In genomic region chr1:11681071-11681771, GRCh38 we compare ENCODE assay signal across 7 cellular contexts. TPM values are rescaled to one million over a fixed set of nuclear protein-coding genes. Genes with fewer than 3 reads are reported as not detected.
DNase-seq lines count a peak whose midpoint lies in the region; ATAC-seq and TF ChIP-seq lines count a peak whose summit lies in the region.

TSS of gene MAD2L2 (minus strand) at chr1:11681148. CDS start at chr1:11680601, 547 bp downstream.

- peaks cover 10% of the 10 kb centered on the region for H3K4me1 ChIP-seq in body of pancreas
- H3K4me1 ChIP-seq in iPS-15b (ENCODE audit: control insufficient read depth, insufficient read depth, low read length), result peaks cover 29% of the 10 kb centered on the region

- H3K27ac ChIP-seq in body of pancreas, result peak within 1 kb of the TSS; percentile 55 to 85 (median 67)

- TF ChIP-seq POLR2A in body of pancreas (IDR thresholded peaks at IDR 0.05), result peak; percentile 12 to 64 (median 50)

- TF ChIP-seq CTCF in body of pancreas (IDR thresholded peaks at IDR 0.05), result no peak

- H3K9me3 ChIP-seq in body of pancreas (no peaks in the 10 kb centered on the region), iPS-15b (ENCODE audit: control insufficient read depth, insufficient read depth, low read length) (no peaks in the 10 kb centered on the region)

- DNase-seq in NCI-H1694 (lab: John Stamatoyannopoulos, UW), result peak; percentile 70
- DNase-seq in UCSD-AML1 (lab: John Stamatoyannopoulos, UW; ENCODE audit: unreplicated experiment), result peak; percentile 88
- peak; percentile 85 to 89 (median 87) for DNase-seq in body of pancreas
- DNase-seq in skeletal muscle cell (ENCODE audit: low read depth), result peak; percentile 30

- H3K27me3 ChIP-seq in body of pancreas, result no peaks in the 10 kb centered on the region
- no peaks in the 10 kb centered on the region for H3K27me3 ChIP-seq in iPS-15b (ENCODE audit: control insufficient read depth, insufficient read depth, low read length)

- H3K4me3 ChIP-seq in body of pancreas (peak within 1 kb of the TSS; percentile 75 to 86), iPS-15b (ENCODE audit: low read depth, low read length) (peak within 1 kb of the TSS; percentile 84), skeletal muscle cell (ENCODE audit: low read depth, low read length) (peak within 1 kb of the TSS; percentile 67)

- intact Hi-C loops in body of pancreas (cut with DNase I), result no loop called here

- H3K36me3 ChIP-seq in body of pancreas (replicated peaks in 1 of 2; ENCODE audit: insufficient read depth in 1 of 2, low read depth in 2 of 2), result no peaks in the 10 kb centered on the region
- peaks cover 27% of the 10 kb centered on the region for H3K36me3 ChIP-seq in iPS-15b (ENCODE audit: control insufficient read depth, insufficient read depth, low read length)

- H3K9ac ChIP-seq in iPS-15b (ENCODE audit: low read depth, low read length), result peak within 1 kb of the TSS; percentile 95

- ATAC-seq in GM18502 (IDR thresholded peaks at IDR 0.05; ENCODE audit: poor library complexity, unreplicated experiment) (peak; percentile 84), HG02798 (IDR thresholded peaks at IDR 0.05; ENCODE audit: poor library complexity, unreplicated experiment) (peak; percentile 93), body of pancreas (peak; percentile 93)

- 0 to 2% methylated on average over 24 to 47 of the region's 71 CpGs for WGBS in body of pancreas, 2 donors

RNA-seq across cellular contexts. Expression of gene MAD2L2, which starts in this region (rescaled TPM):
- 10 to 100 TPM in 1 of 2 donors, 1 to 10 TPM in 1; 6.9 to 31.6 TPM for total RNA-seq in body of pancreas

Comparison
In these comparisons a context has a peak if more than half of its experiments do, and no peak if none do; other contexts are left out.
1. Peak in every context shown above with its lines: DNase-seq, ATAC-seq, H3K4me3 ChIP-seq and H3K27ac ChIP-seq.
2. DNase-seq: peak in every context shown above with its lines; median percentile 88 in UCSD-AML1; 87 in body of pancreas; 70 in NCI-H1694; 30 in skeletal muscle cell.